Comparison of ENCODE assay signal across 8 cellular contexts in the genomic region with DNA sequence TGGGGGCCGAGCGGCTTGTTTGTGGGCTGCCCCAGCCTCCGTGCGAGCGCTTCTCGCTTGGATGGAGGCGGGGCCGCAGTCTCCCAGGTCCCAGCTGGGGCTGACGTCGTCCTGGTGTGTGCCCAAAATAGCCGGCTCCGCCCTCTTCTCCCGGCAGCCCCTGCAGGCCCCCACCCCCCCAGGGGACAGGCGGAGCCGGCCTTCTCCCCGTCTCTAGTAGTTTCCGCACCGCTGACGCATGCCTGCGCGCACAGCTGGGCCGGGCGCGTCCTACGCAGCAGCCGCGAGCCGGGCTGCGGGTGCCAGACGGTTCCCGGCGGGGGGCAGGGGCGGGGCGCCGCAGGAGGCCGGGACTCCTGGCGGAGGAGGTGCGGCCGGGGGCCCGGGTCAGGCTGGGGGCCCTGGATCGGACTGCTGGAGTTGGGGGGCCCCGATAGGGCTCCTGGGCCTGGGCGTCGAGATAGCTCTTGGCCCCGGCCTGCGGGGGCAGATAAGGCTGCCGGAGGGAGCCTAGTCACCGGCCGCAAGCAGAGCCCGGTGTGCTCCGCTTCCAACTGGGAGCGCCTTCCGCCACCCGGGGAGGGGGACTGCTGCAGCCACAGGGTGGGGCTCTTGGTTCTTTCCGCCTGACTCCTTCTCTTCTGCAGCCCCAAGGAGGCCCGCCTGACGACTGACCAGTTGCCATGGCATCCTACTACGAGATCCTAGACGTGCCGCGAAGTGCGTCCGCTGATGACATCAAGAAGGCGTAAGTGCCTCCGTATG. TPM values are rescaled to one million over a fixed set of nuclear protein-coding genes. Genes with fewer than 3 reads are reported as not detected.
DNase-seq lines count a peak whose midpoint lies in the region; ATAC-seq, FAIRE-seq and TF ChIP-seq lines count a peak whose summit lies in the region.

A gene (plus strand): TSS at position 216 of the 765 bp plus-strand sequence. CDS start 468 bp downstream, at position 684.

- H3K4me1 ChIP-seq in H1 (replicated peaks in 1 of 4; ENCODE audit: control insufficient read depth in 3 of 4, insufficient read depth in 4 of 4, low read length in 3 of 4): peaks cover 9 to 23% (median 13%) of the 10 kb centered on the region in 4 experiments

- H3K27me3 ChIP-seq in H1 (replicated peaks in 1 of 4; ENCODE audit: control insufficient read depth in 3 of 4, extremely low read depth in 1 of 4, insufficient read depth in 3 of 4, low read length in 3 of 4): no peaks in the 10 kb centered on the region; a peak in 1 of 7 replicates

- peak within 1 kb of the TSS; percentile 19; the same call in 1 of the 2 replicates for H2BK15ac ChIP-seq in H1 (ENCODE audit: low read length)

- peak within 1 kb of the TSS; percentile 94 for H3K4me3 Mint-ChIP-seq in memory B cell

- DNase-seq in COLO829 (ENCODE audit: low spot score) (peak; percentile 99), HTR-8/SVneo (ENCODE audit: insufficient read length, low spot score) (peak; percentile 98), NOMO-1 treated with dmso at 0.1 percent for 144 hours (lab: John Stamatoyannopoulos, UW; ENCODE audit: unreplicated experiment) (peak; percentile 98), H1 (ENCODE audit: low read depth in 1 of 2, low spot score in 2 of 2) (peak; percentile 89 to 94), memory B cell (ENCODE audit: low spot score in 2 of 2) (peak; percentile 95 to 99)
- DNase-seq in activated CD8-positive, alpha-beta memory T cell treated with anti-CD3 and anti-CD28 coated beads for 48 hours (ENCODE audit: low read depth in 2 of 3, low spot score in 2 of 3): peak; percentile 92 to 99 (median 94)
- peak; percentile 98 for DNase-seq in stimulated activated CD8-positive, alpha-beta memory T cell treated with anti-CD3 and anti-CD28 coated beads, Interleukin-12 subunit alpha, Interleukin-12 subunit beta, amount 100 ng/mL, for 24 hours (ENCODE audit: extremely low read depth)

- H2BK20ac ChIP-seq in H1 (ENCODE audit: low read length): no peak within 1 kb of the TSS; the same call in 1 of the 2 replicates

- H2AK5ac ChIP-seq in H1 (ENCODE audit: low read depth, low read length): no peak within 1 kb of the TSS; the same call in 1 of the 2 replicates

- peak within 1 kb of the TSS; percentile 66; the same call in 1 of the 2 replicates for H3K27ac ChIP-seq in H1 (ENCODE audit: low read depth, low read length)

- H2BK120ac ChIP-seq in H1 (replicated peaks; ENCODE audit: low read depth, low read length): no peak within 1 kb of the TSS

- H4K8ac ChIP-seq in H1 (ENCODE audit: extremely low read depth, insufficient read depth, low read length): no peak within 1 kb of the TSS; the same call in none of the 2 replicates

- TF ChIP-seq CTCF in H1 (IDR thresholded peaks at IDR 0.05; ENCODE audit: control extremely low read depth in 1 of 3, insufficient read depth in 1 of 3, low read depth in 1 of 3, low read length in 3 of 3): no peak

- H3K36me3 ChIP-seq in H1 (ENCODE audit: control insufficient read depth in 2 of 4, insufficient read depth in 4 of 4, low read length in 3 of 4): peaks cover 0 to 4% (median under 1%) of the 10 kb centered on the region in 4 experiments; a peak in 2 of 8 replicates

- H3K27me3 Mint-ChIP-seq in memory B cell: no peaks in the 10 kb centered on the region

- peak within 1 kb of the TSS; percentile 8 for H3K56ac ChIP-seq in H1 (replicated peaks; ENCODE audit: insufficient read length, low read depth, low read length)

- peaks cover 8% of the 10 kb centered on the region; the same call in 1 of the 2 replicates for H3K23me2 ChIP-seq in H1 (ENCODE audit: low read depth, low read length)

- H4K91ac ChIP-seq in H1 (replicated peaks; ENCODE audit: insufficient read length, low read length): no peak within 1 kb of the TSS

- H3K79me2 ChIP-seq in H1 (ENCODE audit: control insufficient read depth in 1 of 2, insufficient read depth in 2 of 2, low read length in 2 of 2): no peaks in the 10 kb centered on the region

- H3K9me3 Mint-ChIP-seq in memory B cell: no peaks in the 10 kb centered on the region

- H3K18ac ChIP-seq in H1 (ENCODE audit: extremely low read depth, low read length): peak within 1 kb of the TSS; percentile 87; the same call in 1 of the 2 replicates

- peak within 1 kb of the TSS; percentile 66; the same call in 1 of the 2 replicates for H2BK5ac ChIP-seq in H1 (ENCODE audit: low read depth, low read length)

- H3K4me1 Mint-ChIP-seq in memory B cell: peaks cover 36% of the 10 kb centered on the region

- H3K4me3 ChIP-seq in H1 (ENCODE audit: extremely low read depth in 1 of 4, insufficient read depth in 2 of 4, low read depth in 3 of 4, low read length in 4 of 4): peak within 1 kb of the TSS; percentile 45 to 75 (median 52)

- H2BK12ac ChIP-seq in H1 (ENCODE audit: low read depth, low read length): no peak within 1 kb of the TSS

- H4K20me1 ChIP-seq in H1 (replicated peaks in 1 of 2; ENCODE audit: control insufficient read depth in 1 of 2, insufficient read depth in 2 of 2, low read length in 2 of 2): no peaks in the 10 kb centered on the region

- H3K23ac ChIP-seq in H1 (ENCODE audit: insufficient read length): no peak within 1 kb of the TSS

- peak in 1 of 2 experiments; percentile 61; a peak in 1 of 3 replicates for TF ChIP-seq EP300 in H1 (IDR thresholded peaks at IDR 0.05; ENCODE audit: borderline replicate concordance in 1 of 2, low read depth in 2 of 2, low read length in 2 of 2)

- peak within 1 kb of the TSS; percentile 97 for H3K27ac Mint-ChIP-seq in memory B cell

- CTCF ChIA-PET in H1 (lab: Charles Lee; ENCODE audit: partially characterized antibody): interaction anchor here (0.6 to 12.1 kb wide), 14 partner anchors 12 to 1522 kb away, joined by 3 to 220 read pairs (median 9); a partner anchor contains a TSS

- no peaks in the 10 kb centered on the region for H3K9me3 ChIP-seq in H1 (ENCODE audit: insufficient read depth in 2 of 2, low read depth in 1 of 2, low read length in 1 of 2)

- 2% methylated on average over 39 of the region's 65 CpGs; no CpG with 5 or more reads in 1 of the 2 experiments for WGBS in H1 (ENCODE audit: extremely low coverage in 1 of 2, insufficient coverage in 1 of 2, insufficient read length in 1 of 2, insufficient replicate concordance in 2 of 2, low coverage in 1 of 2, low lambda C conversion rate in 2 of 2, missing lambda C conversion rate in 1 of 2), 2 experiments

- H4K5ac ChIP-seq in H1 (ENCODE audit: insufficient read length, low read depth, low read length): peak within 1 kb of the TSS; percentile 41

- TF ChIP-seq RAD21 in H1 (IDR thresholded peaks at IDR 0.05 in 1 of 2, conservative IDR thresholded peaks at IDR 0.05 in 1 of 2; ENCODE audit: low read depth in 2 of 2, low read length in 2 of 2): no peak; a peak in 1 of 4 replicates

- POLR2A ChIA-PET in H1 (lab: Charles Lee; ENCODE audit: partially characterized antibody): interaction anchor here (0.7 to 4.5 kb wide), 13 partner anchors 12 to 104 kb away, joined by 3 to 33 read pairs (median 4); a partner anchor contains a TSS

- TF ChIP-seq POLR2A in H1 (IDR thresholded peaks at IDR 0.05; ENCODE audit: control extremely low read depth in 1 of 2, low read depth in 2 of 2, low read length in 2 of 2): 0 out of 3 replicates have a peak, but pooled peaks of 1 of the 2 experiments have one; percentile 31

- peak within 1 kb of the TSS in 3 of 4 experiments; percentile 38 to 49 (median 41); a peak in 4 of 7 replicates for H3K9ac ChIP-seq in H1 (replicated peaks in 1 of 4; ENCODE audit: extremely low read depth in 1 of 4, low read depth in 3 of 4, low read length in 3 of 4)

- peak within 1 kb of the TSS; percentile 67; the same call in 1 of the 2 replicates for H2AFZ ChIP-seq in H1 (ENCODE audit: low read length)

- H3K14ac ChIP-seq in H1 (ENCODE audit: insufficient read length): no peak within 1 kb of the TSS

- H3K4ac ChIP-seq in H1 (replicated peaks; ENCODE audit: insufficient read length, low read depth, low read length): no peak within 1 kb of the TSS

- FAIRE-seq in HTR-8/SVneo (lab: Jason Lieb, UNC) (peak; percentile 85), H1 (lab: Jason Lieb, UNC) (no peak)

- peaks cover 14% of the 10 kb centered on the region for H3K36me3 Mint-ChIP-seq in memory B cell

- no peaks in the 10 kb centered on the region; the same call in 1 of the 2 replicates for H3K79me1 ChIP-seq in H1 (ENCODE audit: low read depth, low read length)

- ATAC-seq in GM21367 (IDR thresholded peaks at IDR 0.05; ENCODE audit: unreplicated experiment) (peak; percentile 80), memory B cell (ENCODE audit: low read depth) (peak; percentile 71)

- H3K4me2 ChIP-seq in H1 (ENCODE audit: insufficient read depth in 1 of 2, low read depth in 2 of 2, low read length in 2 of 2): peak within 1 kb of the TSS; percentile 73 to 87

TF ChIP-seq in H1, 55 proteins besides CTCF, POLR2A, EP300 and RAD21 (continues in another document):
- no peak for TF ChIP-seq GABPA (IDR thresholded peaks at IDR 0.05; ENCODE audit: borderline replicate concordance, insufficient read depth, low read length)
- no peak for TF ChIP-seq MAFK (IDR thresholded peaks at IDR 0.05; ENCODE audit: low read depth, low read length)
- TF ChIP-seq TEAD4 (IDR thresholded peaks at IDR 0.05; ENCODE audit: low read depth, low read length): peak; percentile 8; the same call in 1 of the 2 replicates
- TF ChIP-seq JUND (IDR thresholded peaks at IDR 0.05; ENCODE audit: low read length): peak; percentile 34; the same call in 1 of the 2 replicates
- TF ChIP-seq CHD2 (IDR thresholded peaks at IDR 0.05; ENCODE audit: low read length): no peak
- TF ChIP-seq, protein P1, sequence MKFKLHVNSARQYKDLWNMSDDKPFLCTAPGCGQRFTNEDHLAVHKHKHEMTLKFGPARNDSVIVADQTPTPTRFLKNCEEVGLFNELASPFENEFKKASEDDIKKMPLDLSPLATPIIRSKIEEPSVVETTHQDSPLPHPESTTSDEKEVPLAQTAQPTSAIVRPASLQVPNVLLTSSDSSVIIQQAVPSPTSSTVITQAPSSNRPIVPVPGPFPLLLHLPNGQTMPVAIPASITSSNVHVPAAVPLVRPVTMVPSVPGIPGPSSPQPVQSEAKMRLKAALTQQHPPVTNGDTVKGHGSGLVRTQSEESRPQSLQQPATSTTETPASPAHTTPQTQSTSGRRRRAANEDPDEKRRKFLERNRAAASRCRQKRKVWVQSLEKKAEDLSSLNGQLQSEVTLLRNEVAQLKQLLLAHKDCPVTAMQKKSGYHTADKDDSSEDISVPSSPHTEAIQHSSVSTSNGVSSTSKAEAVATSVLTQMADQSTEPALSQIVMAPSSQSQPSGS (IDR thresholded peaks at IDR 0.05; ENCODE audit: low read length): peak; percentile 90

RNA-seq across cellular contexts. Expression of the gene that starts here (rescaled TPM):
- total RNA-seq in H1 (2021; fragmentation: NEBNext Ultra II Directional; extraction: Animal tissue kit (Norgen Biotek cat#: 25700)): 26.3 and 33.5 TPM in 2 replicates
- 21.0 and 28.6 TPM in 2 replicates for polyA plus RNA-seq in H1 (2011; rRNA removed)
- 22.5 TPM for polyA plus RNA-seq in H1 (2011; cell fraction: cytosol; rRNA removed)
- 52.6 TPM for polyA plus RNA-seq in H1 (2011; cell fraction: nucleus; rRNA removed)
- polyA plus RNA-seq in H1 (2012, experiment 1 of 2): 21.6 to 24.7 TPM (median 23.8 TPM) in 4 replicates
- 15.1 TPM for polyA plus RNA-seq in H1 (2012, experiment 2 of 2)
- 21.5 TPM for polyA plus RNA-seq in H1 (2013, experiment 1 of 2)
- 20.5 TPM for polyA plus RNA-seq in H1 (2013, experiment 2 of 2)
- polyA minus RNA-seq in H1 (2011; rRNA and poly(A)+ RNA removed): 15.1 and 15.9 TPM in 2 replicates
- polyA minus RNA-seq in H1 (2011; cell fraction: cytosol; rRNA and poly(A)+ RNA removed): 10.3 TPM
- polyA minus RNA-seq in H1 (2011; cell fraction: nucleus; rRNA and poly(A)+ RNA removed): 16.1 TPM

Comparison
In these comparisons a context has a peak if more than half of its experiments do, and no peak if none do; other contexts are left out.
1. Peak in every context shown above with its lines: DNase-seq, ATAC-seq, H3K4me3 ChIP-seq and H3K27ac ChIP-seq.